ENCODE assay signal across 1 cellular context in the genomic region with DNA sequence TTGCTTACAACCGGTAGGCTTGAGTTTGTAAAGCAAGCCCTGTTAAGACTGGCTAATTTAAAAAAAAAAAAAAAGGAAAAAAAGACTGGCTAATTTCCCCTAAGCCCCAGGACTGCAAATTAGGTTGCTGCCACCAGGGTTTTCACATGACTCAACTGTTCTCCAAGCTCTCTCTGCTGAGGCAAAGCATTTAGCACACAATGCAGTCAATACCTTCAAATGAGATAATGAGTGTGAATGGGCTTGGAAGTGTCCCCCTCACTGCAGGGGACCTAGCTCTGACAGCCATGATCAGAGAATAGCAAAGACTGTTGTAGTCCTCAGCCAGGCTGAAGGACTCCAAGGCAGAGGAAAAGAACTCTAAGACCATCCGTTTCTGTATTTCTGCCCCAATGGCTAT.
TF ChIP-seq lines count a peak whose summit lies in the region.

No MANE protein-coding gene starts in this region.

TF ChIP-seq in H1, 55 proteins besides CTCF, POLR2A, EP300 and RAD21 (continued from another document):
- no peak for TF ChIP-seq SIX5 (IDR thresholded peaks at IDR 0.05; ENCODE audit: low read depth, low read length)
